20 cellular contexts compared by ENCODE assay signal in genomic region chr3:177878192-177878591, GRCh38.
DNase-seq lines count a peak whose midpoint lies in the region; ATAC-seq and TF ChIP-seq lines count a peak whose summit lies in the region.
"Had no signal": no experiment of that assay in that cellular context is flagged by ENCODE, and none has a peak within 500 bp of the region (broad histone marks: within the 10 kb centered on the region; RNA-seq: fewer than 3 reads in every experiment).

No MANE protein-coding gene starts in this region.

- ATAC-seq in activated naive CD4-positive, alpha-beta T cell treated with anti-CD3 and anti-CD28 coated beads, Interleukin-2, amount 50 U/mL, for 72 hours: no peak
- ATAC-seq in activated T-helper 17 cell treated with anti-CD3 and anti-CD28 coated beads, Interleukin-2, amount 50 U/mL, for 72 hours (replicated peaks): peak; percentile 4
- ATAC-seq in HG02885 (IDR thresholded peaks at IDR 0.05; ENCODE audit: poor library complexity, unreplicated experiment): no peak

- peaks cover 0 to 3% of the 10 kb centered on the region in 2 donors for H3K9me3 Mint-ChIP-seq in activated naive CD4-positive, alpha-beta T cell treated with anti-CD3 and anti-CD28 coated beads, Interleukin-2, amount 50 U/mL, for 72 hours
- H3K9me3 Mint-ChIP-seq in activated T-helper 17 cell treated with anti-CD3 and anti-CD28 coated beads, Interleukin-2, amount 50 U/mL, for 72 hours: no peaks in the 10 kb centered on the region
- peaks cover 5% of the 10 kb centered on the region for H3K9me3 Mint-ChIP-seq in type B pancreatic cell
- H3K9me3 Mint-ChIP-seq: IgD-negative memory B cell had no signal

- TF ChIP-seq CTCF in fibroblast of villous mesenchyme (IDR thresholded peaks at IDR 0.05; ENCODE audit: insufficient read depth, low read depth, low read length) (no peak), type B pancreatic cell (conservative IDR thresholded peaks at IDR 0.05) (no peak)

- H3K4me1 Mint-ChIP-seq in activated T-helper 17 cell treated with anti-CD3 and anti-CD28 coated beads, Interleukin-2, amount 50 U/mL, for 72 hours: peaks cover 21% of the 10 kb centered on the region
- H3K4me1 Mint-ChIP-seq in type B pancreatic cell (ENCODE audit: unreplicated experiment): peaks cover 36% of the 10 kb centered on the region

- H3K4me3 Mint-ChIP-seq in activated T-helper 17 cell treated with anti-CD3 and anti-CD28 coated beads, Interleukin-2, amount 50 U/mL, for 72 hours: peak overlapping the region; percentile 28
- no peak overlapping the region for H3K4me3 Mint-ChIP-seq in type B pancreatic cell
- H3K4me3 Mint-ChIP-seq: CD4-positive, CD25-positive, alpha-beta regulatory T cell; IgD-negative memory B cell had no signal

- peaks cover 0 to 15% of the 10 kb centered on the region in 2 donors for H3K36me3 Mint-ChIP-seq in activated naive CD4-positive, alpha-beta T cell treated with anti-CD3 and anti-CD28 coated beads, Interleukin-2, amount 50 U/mL, for 72 hours
- H3K36me3 Mint-ChIP-seq in activated T-helper 17 cell treated with anti-CD3 and anti-CD28 coated beads, Interleukin-2, amount 50 U/mL, for 72 hours (ENCODE audit: low read depth): no peaks in the 10 kb centered on the region
- no peaks in the 10 kb centered on the region for H3K36me3 Mint-ChIP-seq in type B pancreatic cell
- H3K36me3 Mint-ChIP-seq: CD4-positive, CD25-positive, alpha-beta regulatory T cell; IgD-negative memory B cell had no signal

- no peak overlapping the region for H3K4me3 ChIP-seq in fibroblast of villous mesenchyme (ENCODE audit: low read depth, low read length)
- H3K4me3 ChIP-seq: PC-9, SJSA1 had no signal

- peak overlapping the region; percentile 41 to 81 for H3K27ac Mint-ChIP-seq in activated naive CD4-positive, alpha-beta T cell treated with anti-CD3 and anti-CD28 coated beads, Interleukin-2, amount 50 U/mL, for 72 hours
- H3K27ac Mint-ChIP-seq in activated T-helper 17 cell treated with anti-CD3 and anti-CD28 coated beads, Interleukin-2, amount 50 U/mL, for 72 hours: peak overlapping the region; percentile 91
- peak overlapping the region; percentile 43 for H3K27ac Mint-ChIP-seq in type B pancreatic cell
- H3K27ac Mint-ChIP-seq: CD4-positive, CD25-positive, alpha-beta regulatory T cell; IgD-negative memory B cell had no signal

- no peak for DNase-seq in activated naive CD4-positive, alpha-beta T cell treated with anti-CD3 and anti-CD28 coated beads, Interleukin-2, amount 50 U/mL, for 72 hours (ENCODE audit: low spot score in 2 of 2)
- DNase-seq in activated naive CD4-positive, alpha-beta T cell treated with Interleukin-2 at 50 U/mL for 16 hours: no peak
- DNase-seq in fibroblast of villous mesenchyme (ENCODE audit: low read depth) (peak; percentile 59), type B pancreatic cell (ENCODE audit: extremely low spot score, unreplicated experiment) (no peak), NCI-H2107 treated with DMSO at 0.1 percent for 48 hours (lab: John Stamatoyannopoulos, UW; ENCODE audit: unreplicated experiment) (no peak)
- DNase-seq in activated naive CD4-positive, alpha-beta T cell treated with anti-CD3 and anti-CD28 coated beads, Interleukin-2, amount 50 U/mL, for 16 hours: no peak
- DNase-seq: 8988T; CD4-positive, CD25-positive, alpha-beta regulatory T cell; H7; NCI-H1092; NCI-H1417 treated with DMSO at 0.1 percent for 48 hours; NCI-H187 treated with DMSO at 0.1 percent for 48 hours; NCI-H526 treated with DMSO at 0.1 percent for 48 hours; PC-9; Right ventricle myocardium superior; RPMI8226 had no signal

- peaks cover 2% of the 10 kb centered on the region for H3K27me3 Mint-ChIP-seq in activated T-helper 17 cell treated with anti-CD3 and anti-CD28 coated beads, Interleukin-2, amount 50 U/mL, for 72 hours
- H3K27me3 Mint-ChIP-seq in type B pancreatic cell: no peaks in the 10 kb centered on the region
